29 cellular contexts compared by ENCODE assay signal in the genomic region with DNA sequence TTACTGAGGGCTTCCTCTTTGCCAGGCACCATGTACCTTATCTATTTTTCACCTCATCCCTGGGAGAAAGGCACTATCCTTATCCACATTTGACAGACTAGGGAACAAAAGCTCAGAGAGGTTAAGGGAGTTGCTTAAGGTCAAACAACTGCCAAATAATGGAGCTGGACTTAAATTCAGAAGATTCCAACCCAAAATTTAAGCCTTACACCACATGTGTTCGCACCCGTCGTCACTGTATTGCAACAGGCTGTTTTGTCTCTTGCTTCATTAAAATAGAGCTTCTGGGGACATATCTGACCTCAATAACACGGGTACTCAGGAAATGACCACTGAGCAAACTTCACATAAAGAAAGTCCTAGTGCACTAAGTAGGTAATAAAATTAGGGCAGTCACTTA.
DNase-seq lines count a peak whose midpoint lies in the region; ATAC-seq and TF ChIP-seq lines count a peak whose summit lies in the region.
"Had no signal": no experiment of that assay in that cellular context is flagged by ENCODE, and none has a peak within 500 bp of the region (broad histone marks: within the 10 kb centered on the region; RNA-seq: fewer than 3 reads in every experiment).

No MANE protein-coding gene starts in this region.

- H3K4me3 ChIP-seq in body of pancreas (no peak overlapping the region), fibroblast of villous mesenchyme (ENCODE audit: low read depth, low read length) (no peak overlapping the region), suprapubic skin (no peak overlapping the region)
- H3K4me3 ChIP-seq: A549, GM23248, SJCRH30 had no signal

- no peak for TF ChIP-seq POLR2A in body of pancreas (IDR thresholded peaks at IDR 0.05)
- no peak for TF ChIP-seq POLR2A in suprapubic skin (IDR thresholded peaks at IDR 0.05)

- peak overlapping the region; percentile 12 for H3K27ac Mint-ChIP-seq in nephron progenitor cell
- H3K27ac Mint-ChIP-seq in activated CD4-positive, alpha-beta T cell treated with anti-CD3 and anti-CD28 coated beads, Interleukin-2, amount 10 ng/mL, durations not matched to agents 24 days and 14 days: no peak overlapping the region
- H3K27ac Mint-ChIP-seq: activated naive CD8-positive, alpha-beta T cell; CD4-positive, CD25-positive, alpha-beta regulatory T cell had no signal

- H3K9me3 ChIP-seq in body of pancreas (no peaks in the 10 kb centered on the region), suprapubic skin (no peaks in the 10 kb centered on the region)
- H3K9me3 ChIP-seq: A549, SJCRH30 had no signal

- intact Hi-C loops in body of pancreas (cut with DNase I): no loop called here
- intact Hi-C loops in activated CD4-positive, alpha-beta T cell treated with anti-CD3 and anti-CD28 coated beads, Interleukin-2, amount 10 ng/mL, durations not matched to agents 24 days and 14 days (cut with micrococcal nuclease): no loop called here

- no peak overlapping the region for H3K4me3 Mint-ChIP-seq in nephron progenitor cell
- H3K4me3 Mint-ChIP-seq in activated CD4-positive, alpha-beta T cell treated with anti-CD3 and anti-CD28 coated beads, Interleukin-2, amount 10 ng/mL, durations not matched to agents 24 days and 14 days: no peak overlapping the region
- H3K4me3 Mint-ChIP-seq: activated naive CD8-positive, alpha-beta T cell; CD4-positive, CD25-positive, alpha-beta regulatory T cell; neural crest cell had no signal

- DNase-seq in body of pancreas (no peak), fibroblast of villous mesenchyme (ENCODE audit: low read depth) (peak; percentile 44), nephron progenitor cell (no peak), suprapubic skin (ENCODE audit: low spot score in 2 of 2) (no peak), SW480 (ENCODE audit: low spot score) (no peak), NCI-H1436 treated with DMSO at 0.1 percent for 48 hours (lab: John Stamatoyannopoulos, UW) (no peak)
- DNase-seq in activated CD4-positive, alpha-beta T cell treated with anti-CD3 and anti-CD28 coated beads, Interleukin-2, amount 10 ng/mL, durations not matched to agents 24 days and 14 days: no peak
- DNase-seq: activated CD4-positive, alpha-beta T cell treated with anti-CD3 and anti-CD28 coated beads for 48 hours; AML-193; Calu3; CD4-positive, CD25-positive, alpha-beta regulatory T cell; effector CD8-positive, alpha-beta T cell; foreskin melanocyte; GDM1; NCI-H187; NCI-H2171; NCI-H82; SJCRH30; stimulated activated CD4-positive, alpha-beta T cell treated with anti-CD3 and anti-CD28 coated beads, Interleukin-4, amount 100 ng/mL, for 24 hours; SW 1271; T-helper 9 cell had no signal

- peaks cover 5% of the 10 kb centered on the region for H3K36me3 Mint-ChIP-seq in nephron progenitor cell (ENCODE audit: low read depth)
- no peaks in the 10 kb centered on the region for H3K36me3 Mint-ChIP-seq in activated CD4-positive, alpha-beta T cell treated with anti-CD3 and anti-CD28 coated beads, Interleukin-2, amount 10 ng/mL, durations not matched to agents 24 days and 14 days (ENCODE audit: low read depth)
- H3K36me3 Mint-ChIP-seq: activated naive CD8-positive, alpha-beta T cell; CD4-positive, CD25-positive, alpha-beta regulatory T cell had no signal

- H3K27ac ChIP-seq in body of pancreas (peak overlapping the region in 3 of 4 donors; percentile 18 to 64 (median 64)), suprapubic skin (peak overlapping the region; percentile 76)
- H3K27ac ChIP-seq: A549, epithelial cell of prostate, GM23248, parathyroid adenoma, SJCRH30, VCaP had no signal

- H3K4me1 ChIP-seq in body of pancreas (peaks cover 20% of the 10 kb centered on the region), suprapubic skin (peaks cover 28% of the 10 kb centered on the region)
- H3K4me1 ChIP-seq: A549, parathyroid adenoma had no signal

- peaks cover 10% of the 10 kb centered on the region for H3K27me3 Mint-ChIP-seq in nephron progenitor cell (ENCODE audit: low read depth, poor library complexity)
- peaks cover 2% of the 10 kb centered on the region for H3K27me3 Mint-ChIP-seq in activated CD4-positive, alpha-beta T cell treated with anti-CD3 and anti-CD28 coated beads, Interleukin-2, amount 10 ng/mL, durations not matched to agents 24 days and 14 days

- no peak for TF ChIP-seq CTCF in body of pancreas (IDR thresholded peaks at IDR 0.05)
- no peak for TF ChIP-seq CTCF in fibroblast of villous mesenchyme (IDR thresholded peaks at IDR 0.05; ENCODE audit: insufficient read depth, low read depth, low read length)
- no peak for TF ChIP-seq CTCF in nephron progenitor cell (IDR thresholded peaks at IDR 0.05)
- no peak for TF ChIP-seq CTCF in suprapubic skin (IDR thresholded peaks at IDR 0.05)

- H3K27me3 ChIP-seq in body of pancreas (no peaks in the 10 kb centered on the region), suprapubic skin (peaks cover 3% of the 10 kb centered on the region)
- H3K27me3 ChIP-seq: SJCRH30 had no signal

- WGBS in body of pancreas, 2 donors: 48 to 53% methylated on average over 4 of the region's 4 CpGs
- 55% methylated on average over 4 of the region's 4 CpGs for WGBS in suprapubic skin

- TF ChIP-seq EP300 in suprapubic skin (IDR thresholded peaks at IDR 0.05): no peak

- peaks cover 44% of the 10 kb centered on the region for H3K4me1 Mint-ChIP-seq in nephron progenitor cell
- no peaks in the 10 kb centered on the region for H3K4me1 Mint-ChIP-seq in activated CD4-positive, alpha-beta T cell treated with anti-CD3 and anti-CD28 coated beads, Interleukin-2, amount 10 ng/mL, durations not matched to agents 24 days and 14 days
- H3K4me1 Mint-ChIP-seq: CD4-positive, CD25-positive, alpha-beta regulatory T cell; neural crest cell had no signal

- no peaks in the 10 kb centered on the region for H3K9me3 Mint-ChIP-seq in nephron progenitor cell
- no peaks in the 10 kb centered on the region for H3K9me3 Mint-ChIP-seq in activated CD4-positive, alpha-beta T cell treated with anti-CD3 and anti-CD28 coated beads, Interleukin-2, amount 10 ng/mL, durations not matched to agents 24 days and 14 days
- H3K9me3 Mint-ChIP-seq: CD4-positive, CD25-positive, alpha-beta regulatory T cell; neural crest cell had no signal

- no peaks in the 10 kb centered on the region for H3K36me3 ChIP-seq in body of pancreas (replicated peaks in 1 of 2; ENCODE audit: insufficient read depth in 1 of 2, low read depth in 2 of 2)
- no peaks in the 10 kb centered on the region for H3K36me3 ChIP-seq in suprapubic skin
- H3K36me3 ChIP-seq: SJCRH30 had no signal

- no peak for ATAC-seq in body of pancreas
- no peak for ATAC-seq in HG03095 (IDR thresholded peaks at IDR 0.05; ENCODE audit: unreplicated experiment)
- ATAC-seq: A549 had no signal
